In the genomic region with DNA sequence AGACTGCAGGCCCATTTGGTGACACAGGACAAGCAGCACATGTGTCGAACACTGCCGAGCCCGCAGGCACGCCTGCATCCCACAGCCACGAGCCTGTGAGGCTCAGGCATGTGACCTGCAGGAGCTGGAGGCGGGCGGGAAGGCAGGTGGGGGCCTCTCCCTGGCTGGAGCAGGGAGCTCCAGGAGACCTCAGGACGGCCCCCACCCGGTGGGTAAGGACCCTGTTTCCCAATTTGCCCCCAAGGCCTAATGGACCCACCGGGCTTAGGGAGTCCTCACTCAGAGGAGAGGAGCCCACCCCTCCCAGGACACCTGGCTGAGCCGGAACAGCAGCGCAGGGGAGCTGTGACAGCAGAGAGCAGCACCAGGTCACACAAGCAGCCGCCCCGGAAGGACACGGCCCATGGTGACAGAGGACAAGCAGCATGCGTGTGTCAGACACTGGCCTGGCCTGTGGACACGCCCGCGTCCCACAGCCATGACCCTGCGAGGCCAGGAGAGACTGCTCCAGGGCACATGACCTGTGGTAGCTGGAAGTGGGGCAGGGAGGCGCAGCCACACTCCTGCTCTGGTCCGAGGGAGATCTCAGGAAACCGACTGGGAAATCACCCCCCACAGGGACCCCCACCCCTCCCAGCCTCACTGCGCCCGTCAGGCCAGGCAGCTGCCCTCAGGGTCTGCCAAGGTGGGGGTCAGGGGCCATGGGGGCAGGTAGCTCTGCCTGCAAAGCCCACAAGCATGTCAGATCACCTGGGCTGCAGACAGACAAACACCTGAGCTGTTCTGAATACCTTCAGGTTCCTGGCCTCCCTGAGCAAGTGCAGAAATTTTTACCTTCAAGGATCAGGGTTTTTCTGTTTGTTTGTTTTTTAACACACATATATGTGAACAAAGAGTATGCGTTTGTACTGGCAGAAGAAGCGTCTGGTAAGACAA, we compare ENCODE assay signal across 12 cellular contexts. TPM values are rescaled to one million over a fixed set of nuclear protein-coding genes. Genes with fewer than 3 reads are reported as not detected.
DNase-seq lines count a peak whose midpoint lies in the region; ATAC-seq and TF ChIP-seq lines count a peak whose summit lies in the region.
"Had no signal": no experiment of that assay in that cellular context is flagged by ENCODE, and none has a peak within 500 bp of the region (broad histone marks: within the 10 kb centered on the region; RNA-seq: fewer than 3 reads in every experiment).

No MANE protein-coding gene starts in this region.

- H4K8ac ChIP-seq in mesendoderm (ENCODE audit: low read depth, low read length), result no peak overlapping the region

- WGBS in heart left ventricle, 4 donors, result 62 to 82% (median 74%) methylated on average over 12 to 27 of the region's 27 CpGs
- WGBS in right cardiac atrium, result 81% methylated on average over 27 of the region's 27 CpGs
- 92% methylated on average over 27 of the region's 27 CpGs for WGBS in smooth muscle cell (ENCODE audit: low lambda C conversion rate)
- WGBS in mesendoderm (ENCODE audit: extremely low coverage, insufficient coverage, low lambda C conversion rate), result no CpG with 5 or more reads among the region's 27 CpGs

- H3K36me3 ChIP-seq in heart left ventricle (peaks cover 0 to 62% (median 46%) of the 10 kb centered on the region in 9 donors), smooth muscle cell (ENCODE audit: low read depth) (no peaks in the 10 kb centered on the region), mesendoderm (ENCODE audit: control insufficient read depth, insufficient read depth, low read length) (no peaks in the 10 kb centered on the region)

- H2AK5ac ChIP-seq in mesendoderm (ENCODE audit: low read length), result no peak overlapping the region

- peaks cover 31% of the 10 kb centered on the region for H4K20me1 ChIP-seq in smooth muscle cell (ENCODE audit: low read depth)

- H3K9me3 Mint-ChIP-seq in activated CD4-positive, alpha-beta memory T cell treated with anti-CD3 and anti-CD28 coated beads for 36 hours, result no peaks in the 10 kb centered on the region
- no peaks in the 10 kb centered on the region for H3K9me3 Mint-ChIP-seq in stimulated activated naive CD8-positive, alpha-beta T cell treated with anti-CD3 and anti-CD28 coated beads, Interleukin-15, amount 100 ng/mL, for 72 hours
- H3K9me3 Mint-ChIP-seq: activated naive CD8-positive, alpha-beta T cell treated with anti-CD3 and anti-CD28 coated beads, Interleukin-2, amount 10 ng/mL, durations not matched to agents 7 days and 5 days had no signal

- no peak overlapping the region for H2BK15ac ChIP-seq in mesendoderm (replicated peaks; ENCODE audit: low read depth)

- intact Hi-C loops in heart left ventricle (cut with DNase I) (loop anchor here in 1 of 10 donors (5.0 kb wide), 2 partner anchors 162 to 468 kb away; a partner anchor contains a TSS), cardiac septum (cut with DNase I) (loop anchor here (5.0 kb wide), 1 partner anchor 162 kb away; a partner anchor contains a TSS), right cardiac atrium (cut with DNase I) (loop anchor here in 1 of 4 donors (5.0 kb wide), 1 partner anchor 68 kb away; no protein-coding TSS in a partner anchor)
- intact Hi-C loops in activated CD4-positive, alpha-beta memory T cell treated with anti-CD3 and anti-CD28 coated beads for 36 hours (cut with micrococcal nuclease), result no loop called here

- peaks cover 16% of the 10 kb centered on the region for H3K4me1 Mint-ChIP-seq in activated CD4-positive, alpha-beta memory T cell treated with anti-CD3 and anti-CD28 coated beads for 36 hours (ENCODE audit: low read depth)
- peaks cover 28% of the 10 kb centered on the region for H3K4me1 Mint-ChIP-seq in stimulated activated naive CD8-positive, alpha-beta T cell treated with anti-CD3 and anti-CD28 coated beads, Interleukin-15, amount 100 ng/mL, for 72 hours

- POLR2A ChIA-PET in activated CD4-positive, alpha-beta memory T cell treated with anti-CD3 and anti-CD28 coated beads for 36 hours (lab: Charles Lee), result interaction anchor here (1.0 to 5.4 kb wide), 3 partner anchors 9 to 375 kb away, joined by 3 to 56 read pairs (median 3); a partner anchor contains a TSS

- TF ChIP-seq CTCF in heart left ventricle (IDR thresholded peaks at IDR 0.05) (no peak), smooth muscle cell (IDR thresholded peaks at IDR 0.05; ENCODE audit: borderline replicate concordance, insufficient read depth, poor library complexity, severe bottlenecking) (no peak)

- H2BK5ac ChIP-seq in mesendoderm (ENCODE audit: low read length), result no peak overlapping the region

- CTCF ChIA-PET in activated CD4-positive, alpha-beta memory T cell treated with anti-CD3 and anti-CD28 coated beads for 36 hours (lab: Charles Lee), result no interaction called here

- no peak overlapping the region for H3K56ac ChIP-seq in mesendoderm (ENCODE audit: low read length)

- no peak overlapping the region for H2AFZ ChIP-seq in smooth muscle cell (ENCODE audit: low read depth)

- TF ChIP-seq POLR2A in heart left ventricle (IDR thresholded peaks at IDR 0.05), result no peak

- H3F3A ChIP-seq in smooth muscle cell (ENCODE audit: low read depth), result peaks cover 7% of the 10 kb centered on the region

- H3K4me3 ChIP-seq in heart left ventricle (peak overlapping the region in 2 of 12 donors; percentile 9 to 100), right cardiac atrium (ENCODE audit: low read length) (no peak overlapping the region), smooth muscle cell (no peak overlapping the region), mesendoderm (ENCODE audit: low read length) (no peak overlapping the region)
- H3K4me3 ChIP-seq: lung had no signal

- no peak overlapping the region for H3K4me2 ChIP-seq in smooth muscle cell
- H3K4me2 ChIP-seq in mesendoderm (ENCODE audit: low read length), result no peak overlapping the region

- peaks cover 3% of the 10 kb centered on the region for H3K79me1 ChIP-seq in mesendoderm (ENCODE audit: low read length)

- DNase-seq in heart left ventricle (peak in 3 of 5 donors; percentile 9 to 62 (median 37)), cardiac septum (ENCODE audit: low spot score) (no peak), right cardiac atrium (peak; percentile 17 to 66 (median 65)), smooth muscle cell (lab: John Stamatoyannopoulos, UW; ENCODE audit: unreplicated experiment) (no peak), ureter (ENCODE audit: low spot score) (no peak), mesendoderm (no peak)
- DNase-seq in activated CD4-positive, alpha-beta memory T cell treated with anti-CD3 and anti-CD28 coated beads for 36 hours, result no peak
- no peak for DNase-seq in stimulated activated naive CD8-positive, alpha-beta T cell treated with anti-CD3 and anti-CD28 coated beads, Interleukin-15, amount 100 ng/mL, for 72 hours
- DNase-seq: activated naive CD8-positive, alpha-beta T cell treated with anti-CD3 and anti-CD28 coated beads, Interleukin-2, amount 10 ng/mL, durations not matched to agents 7 days and 5 days; Kasumi-1 had no signal

- H3K23ac ChIP-seq in mesendoderm (ENCODE audit: low read length), result no peak overlapping the region

- H3K9me3 ChIP-seq in heart left ventricle, result no peaks in the 10 kb centered on the region
- H3K9me3 ChIP-seq in right cardiac atrium (ENCODE audit: control insufficient read depth, low read length), result no peaks in the 10 kb centered on the region
- H3K9me3 ChIP-seq in smooth muscle cell (replicated peaks; ENCODE audit: low read depth), result no peaks in the 10 kb centered on the region
- H3K9me3 ChIP-seq: BLaER1 had no signal

- no peak overlapping the region for H3K4ac ChIP-seq in mesendoderm (ENCODE audit: low read depth, low read length)

- no peaks in the 10 kb centered on the region for H3K27me3 Mint-ChIP-seq in activated CD4-positive, alpha-beta memory T cell treated with anti-CD3 and anti-CD28 coated beads for 36 hours
- no peaks in the 10 kb centered on the region for H3K27me3 Mint-ChIP-seq in stimulated activated naive CD8-positive, alpha-beta T cell treated with anti-CD3 and anti-CD28 coated beads, Interleukin-15, amount 100 ng/mL, for 72 hours
- H3K27me3 Mint-ChIP-seq: activated naive CD8-positive, alpha-beta T cell treated with anti-CD3 and anti-CD28 coated beads, Interleukin-2, amount 10 ng/mL, durations not matched to agents 7 days and 5 days had no signal

- no peak overlapping the region for H3K18ac ChIP-seq in mesendoderm (ENCODE audit: low read length)

- H3K4me1 ChIP-seq in heart left ventricle (peaks cover 2 to 45% (median 29%) of the 10 kb centered on the region in 12 donors), right cardiac atrium (ENCODE audit: control insufficient read depth, insufficient read depth, low read length) (peaks cover 3% of the 10 kb centered on the region), smooth muscle cell (ENCODE audit: low read depth) (peaks cover 4% of the 10 kb centered on the region), mesendoderm (ENCODE audit: control insufficient read depth, low read depth, low read length) (no peaks in the 10 kb centered on the region)

- H3K27me3 ChIP-seq in heart left ventricle, result no peaks in the 10 kb centered on the region
- H3K27me3 ChIP-seq in right cardiac atrium (ENCODE audit: control insufficient read depth, insufficient read depth), result no peaks in the 10 kb centered on the region
- no peaks in the 10 kb centered on the region for H3K27me3 ChIP-seq in smooth muscle cell (ENCODE audit: low read depth)
- H3K27me3 ChIP-seq in mesendoderm (ENCODE audit: insufficient read depth, low read length, poor library complexity), result no peaks in the 10 kb centered on the region
- H3K27me3 ChIP-seq: BLaER1 had no signal

- H3K36me3 Mint-ChIP-seq in activated CD4-positive, alpha-beta memory T cell treated with anti-CD3 and anti-CD28 coated beads for 36 hours, result peaks cover 3% of the 10 kb centered on the region

- H3K9ac ChIP-seq in smooth muscle cell (ENCODE audit: low read depth) (no peak overlapping the region), mesendoderm (ENCODE audit: low read length) (no peak overlapping the region)

- H3K27ac ChIP-seq in heart left ventricle (no peak overlapping the region), right cardiac atrium (ENCODE audit: low read length) (no peak overlapping the region), smooth muscle cell (ENCODE audit: low read depth) (no peak overlapping the region), mesendoderm (ENCODE audit: low read depth, low read length) (no peak overlapping the region)
- H3K27ac ChIP-seq: BLaER1 had no signal

- H3K4me3 Mint-ChIP-seq in activated CD4-positive, alpha-beta memory T cell treated with anti-CD3 and anti-CD28 coated beads for 36 hours, result peak overlapping the region; percentile 32
- H3K4me3 Mint-ChIP-seq in stimulated activated naive CD8-positive, alpha-beta T cell treated with anti-CD3 and anti-CD28 coated beads, Interleukin-15, amount 100 ng/mL, for 72 hours, result peak overlapping the region; percentile 21 to 35

- H4K5ac ChIP-seq in mesendoderm (ENCODE audit: low read length), result no peak overlapping the region

- H2BK120ac ChIP-seq in mesendoderm (ENCODE audit: low read depth, low read length), result no peak overlapping the region

- H3K79me2 ChIP-seq in smooth muscle cell (ENCODE audit: low read depth) (peaks cover 24% of the 10 kb centered on the region), mesendoderm (ENCODE audit: control insufficient read depth, insufficient read depth, low read length) (peaks cover 10% of the 10 kb centered on the region)

- ATAC-seq in heart left ventricle (no peak), right cardiac atrium (no peak)
- no peak for ATAC-seq in stimulated activated naive CD8-positive, alpha-beta T cell treated with anti-CD3 and anti-CD28 coated beads, Interleukin-15, amount 100 ng/mL, for 72 hours

- peak overlapping the region; percentile 49 for H3K27ac Mint-ChIP-seq in activated CD4-positive, alpha-beta memory T cell treated with anti-CD3 and anti-CD28 coated beads for 36 hours
- peak overlapping the region in 1 of 2 donors; percentile 27 for H3K27ac Mint-ChIP-seq in stimulated activated naive CD8-positive, alpha-beta T cell treated with anti-CD3 and anti-CD28 coated beads, Interleukin-15, amount 100 ng/mL, for 72 hours

RNA-seq across cellular contexts. Expression of a gene that starts 2.4 kb away (rescaled TPM):
- 100 to 1,000 TPM in 1 of 9 donors, 10 to 100 TPM in 8; 25.8 to 100 (median 31.8) TPM for total RNA-seq in heart left ventricle
- polyA plus RNA-seq in heart left ventricle, result 10 to 100 TPM; 44.5 to 52.0 TPM
- total RNA-seq in cardiac septum, result 24.2 TPM
- total RNA-seq in activated CD4-positive, alpha-beta memory T cell treated with anti-CD3 and anti-CD28 coated beads for 36 hours, result 10 to 100 TPM; 21.2 to 21.8 TPM
- 10 to 100 TPM; 24.5 to 41.3 (median 34.1) TPM for total RNA-seq in right cardiac atrium
- polyA plus RNA-seq in right cardiac atrium, result 51.8 TPM
- total RNA-seq in smooth muscle cell, result 23.0 and 25.1 TPM in 2 replicates
- 49.8 and 60.3 TPM in 2 replicates for polyA plus RNA-seq in smooth muscle cell
- 39.2 TPM for total RNA-seq in ureter
- polyA plus RNA-seq in mesendoderm (2013, experiment 1 of 2), result 10.0 TPM
- polyA plus RNA-seq in mesendoderm (2013, experiment 2 of 2), result 9.7 TPM

RNA-seq across cellular contexts. Expression of a gene that starts 2.8 kb away (rescaled TPM):
- 10 to 100 TPM; 26.7 to 81.9 (median 30.1) TPM for total RNA-seq in heart left ventricle
- 10 to 100 TPM; 41.2 to 63.1 TPM for polyA plus RNA-seq in heart left ventricle
- total RNA-seq in cardiac septum, result 32.3 TPM
- 10 to 100 TPM; 45.9 to 48.0 TPM for total RNA-seq in activated CD4-positive, alpha-beta memory T cell treated with anti-CD3 and anti-CD28 coated beads for 36 hours
- 10 to 100 TPM; 33.1 to 39.1 (median 35.9) TPM for total RNA-seq in right cardiac atrium
- 45.3 TPM for polyA plus RNA-seq in right cardiac atrium
- 32.9 and 48.0 TPM in 2 replicates for total RNA-seq in smooth muscle cell
- polyA plus RNA-seq in smooth muscle cell, result 80.8 and 86.7 TPM in 2 replicates
- 48.9 TPM for total RNA-seq in ureter
- 54.8 TPM for polyA plus RNA-seq in mesendoderm (2013, experiment 1 of 2)
- polyA plus RNA-seq in mesendoderm (2013, experiment 2 of 2), result 55.5 TPM

RNA-seq across cellular contexts. Expression of a gene that starts 7.1 kb away (rescaled TPM):
- total RNA-seq in heart left ventricle, result 100 to 1,000 TPM in 2 of 9 donors, 10 to 100 TPM in 7; 58.0 to 123 (median 79.3) TPM
- 100 to 1,000 TPM; 117 to 118 TPM for polyA plus RNA-seq in heart left ventricle
- 63.4 TPM for total RNA-seq in cardiac septum
- 100 to 1,000 TPM; 151 to 152 TPM for total RNA-seq in activated CD4-positive, alpha-beta memory T cell treated with anti-CD3 and anti-CD28 coated beads for 36 hours
- 10 to 100 TPM; 53.3 to 80.0 (median 69.1) TPM for total RNA-seq in right cardiac atrium
- polyA plus RNA-seq in right cardiac atrium, result 91.4 TPM
- 56.7 and 62.9 TPM in 2 replicates for total RNA-seq in smooth muscle cell
- 111 and 122 TPM in 2 replicates for polyA plus RNA-seq in smooth muscle cell
- total RNA-seq in ureter, result 78.6 TPM
- polyA plus RNA-seq in mesendoderm (2013, experiment 1 of 2), result 242 TPM
- polyA plus RNA-seq in mesendoderm (2013, experiment 2 of 2), result 246 TPM

RNA-seq across cellular contexts. Expression of a gene that starts 7.4 kb away (rescaled TPM):
- total RNA-seq in heart left ventricle, result 10 to 100 TPM in 2 of 9 donors, 1 to 10 TPM in 7; 3.4 to 12.9 (median 6.0) TPM
- polyA plus RNA-seq in heart left ventricle, result 1 to 10 TPM; 3.6 to 7.8 TPM
- total RNA-seq in cardiac septum, result 14.9 TPM
- total RNA-seq in activated CD4-positive, alpha-beta memory T cell treated with anti-CD3 and anti-CD28 coated beads for 36 hours, result 10 to 100 TPM; 11.9 to 15.3 TPM
- total RNA-seq in right cardiac atrium, result 10 to 100 TPM in 2 of 4 donors, 1 to 10 TPM in 2; 8.1 to 11.3 (median 9.8) TPM
- 6.3 TPM for polyA plus RNA-seq in right cardiac atrium
- 3.6 and 4.4 TPM in 2 replicates for total RNA-seq in smooth muscle cell
- 3.8 and 7.6 TPM in 2 replicates for polyA plus RNA-seq in smooth muscle cell
- total RNA-seq in ureter, result 49.7 TPM
- polyA plus RNA-seq in mesendoderm (2013, experiment 1 of 2), result 7.9 TPM
- polyA plus RNA-seq in mesendoderm (2013, experiment 2 of 2), result 8.2 TPM

RNA-seq across cellular contexts. Expression of a gene that starts 8.7 kb away (rescaled TPM):
- 10 to 100 TPM; 24.4 to 68.3 (median 31.3) TPM for total RNA-seq in heart left ventricle
- 10 to 100 TPM; 27.4 to 86.4 TPM for polyA plus RNA-seq in heart left ventricle
- total RNA-seq in cardiac septum, result 31.7 TPM
- 10 to 100 TPM; 53.0 to 53.1 TPM for total RNA-seq in activated CD4-positive, alpha-beta memory T cell treated with anti-CD3 and anti-CD28 coated beads for 36 hours
- total RNA-seq in right cardiac atrium, result 10 to 100 TPM; 36.5 to 55.4 (median 47.4) TPM
- polyA plus RNA-seq in right cardiac atrium, result 75.2 TPM
- 38.0 and 56.7 TPM in 2 replicates for total RNA-seq in smooth muscle cell
- 85.4 and 94.3 TPM in 2 replicates for polyA plus RNA-seq in smooth muscle cell
- 79.7 TPM for total RNA-seq in ureter
- 31.1 TPM for polyA plus RNA-seq in mesendoderm (2013, experiment 1 of 2)
- polyA plus RNA-seq in mesendoderm (2013, experiment 2 of 2), result 31.7 TPM

Comparison
In these comparisons a context has a peak if more than half of its experiments do, and no peak if none do; other contexts are left out.
1. DNase-seq: peak in heart left ventricle (3 of 5) and right cardiac atrium (3 of 3); none in cardiac septum (single experiment), activated CD4-positive, alpha-beta memory T cell treated with anti-CD3 and anti-CD28 coated beads for 36 hours (single experiment), stimulated activated naive CD8-positive, alpha-beta T cell treated with anti-CD3 and anti-CD28 coated beads, Interleukin-15, amount 100 ng/mL, for 72 hours (0 of 2), smooth muscle cell (single experiment), ureter (single experiment) and mesendoderm (single experiment).